8 cellular contexts compared by ENCODE assay signal in the genomic region with DNA sequence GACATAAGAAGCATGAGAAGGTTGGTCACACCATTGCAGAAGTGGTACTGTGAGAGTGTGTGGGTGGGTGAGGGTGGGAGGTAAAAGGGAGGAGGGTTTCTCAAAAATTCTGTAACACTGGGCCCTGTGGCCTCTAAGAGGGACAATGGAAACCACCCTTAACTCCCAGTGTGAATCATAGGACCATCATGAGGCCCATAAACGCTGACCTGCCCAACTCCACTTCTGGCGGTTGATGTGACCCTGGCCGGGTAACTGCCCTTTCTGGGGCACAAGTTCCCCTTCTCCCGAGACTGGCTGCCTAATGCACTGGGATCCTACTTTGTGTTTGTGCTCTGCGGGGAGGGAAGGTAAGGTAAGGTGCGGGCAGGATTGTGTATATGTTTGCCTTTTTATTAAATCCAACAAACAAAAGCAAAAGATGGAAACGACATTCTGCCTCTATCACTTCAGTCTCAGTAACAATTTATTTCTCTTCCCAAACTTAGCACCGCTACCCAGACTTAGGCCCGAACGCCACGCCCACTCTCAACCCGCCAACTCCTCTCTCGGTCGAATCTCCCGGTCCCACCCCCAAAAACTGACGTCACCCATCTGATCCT.
A peak's percentile ranks its signal among the peaks of the same experiment; 100 is the strongest.
DNase-seq lines count a peak whose midpoint lies in the region; ATAC-seq and TF ChIP-seq lines count a peak whose summit lies in the region.

No MANE protein-coding gene starts in this region.

- H3F3A ChIP-seq in SU-DHL-6 (ENCODE audit: insufficient read depth): 0 out of 2 replicates have a peak, but pooled peaks cover 5% of the 10 kb centered on the region

- no peaks in the 10 kb centered on the region for H3K9me3 ChIP-seq in SU-DHL-6 (ENCODE audit: insufficient read depth, low read length)
- no peaks in the 10 kb centered on the region for H3K9me3 ChIP-seq in iPS DF 6.9 (ENCODE audit: control insufficient read depth, insufficient read depth, low read length)

- in situ Hi-C loops in GM13977 (cut with MboI; ENCODE audit: low pct_unique_long_range_greater_than_20kb, low sequenced_read_pairs, unreplicated experiment): no loop called here
- in situ Hi-C loops in astrocyte of the cerebellum (cut with HindIII; ENCODE audit: low sequenced_read_pairs): no loop called here

- H3K9me2 ChIP-seq in SU-DHL-6 (replicated peaks; ENCODE audit: insufficient read depth, low read length): no peaks in the 10 kb centered on the region

- H2AFZ ChIP-seq in SU-DHL-6 (ENCODE audit: low read depth, low read length, severe bottlenecking): peak overlapping the region; percentile 68

- ATAC-seq in HG02763 (IDR thresholded peaks at IDR 0.05; ENCODE audit: unreplicated experiment): peak; percentile 67

- no peaks in the 10 kb centered on the region for H3K79me2 ChIP-seq in SU-DHL-6 (ENCODE audit: insufficient read depth, low read length)

- WGBS in iPS DF 6.9 (ENCODE audit: insufficient coverage, insufficient read length): no CpG with 5 or more reads among the region's 16 CpGs

- H3K4me3 ChIP-seq in SU-DHL-6 (ENCODE audit: insufficient read depth, low read length, poor library complexity, severe bottlenecking) (peak overlapping the region; percentile 84), astrocyte of the cerebellum (ENCODE audit: low read depth, low read length) (peak overlapping the region; percentile 90), iPS DF 6.9 (ENCODE audit: low read length) (peak overlapping the region; percentile 85; the same call in 1 of the 2 replicates), skeletal muscle cell (ENCODE audit: low read depth, low read length) (peak overlapping the region; percentile 92)

- peak overlapping the region; percentile 25 for H3K27ac ChIP-seq in SU-DHL-6 (ENCODE audit: low read depth, low read length)
- H3K27ac ChIP-seq in iPS DF 6.9 (ENCODE audit: low read length): no peak overlapping the region

- H3K4me2 ChIP-seq in SU-DHL-6 (ENCODE audit: low read depth, low read length, poor library complexity, severe bottlenecking): peak overlapping the region; percentile 97

- peak; percentile 90 for DNase-seq in GM13977 (ENCODE audit: low spot score)
- peak; percentile 62 for DNase-seq in NCI-H128 (lab: John Stamatoyannopoulos, UW; ENCODE audit: unreplicated experiment)
- peak; percentile 80 for DNase-seq in astrocyte of the cerebellum (ENCODE audit: low read depth)
- DNase-seq in iPS DF 6.9 (ENCODE audit: low read depth, low spot score): peak; percentile 92
- peak; percentile 70 for DNase-seq in skeletal muscle cell (ENCODE audit: low read depth)
- DNase-seq in inferior parietal cortex (ENCODE audit: extremely low spot score): no peak

- TF ChIP-seq CTCF in GM13977 (IDR thresholded peaks at IDR 0.05; ENCODE audit: extremely low read depth, insufficient read depth, missing control alignments) (no peak), SU-DHL-6 (IDR thresholded peaks at IDR 0.05; ENCODE audit: insufficient read depth, low read length, poor library complexity, severe bottlenecking) (no peak), astrocyte of the cerebellum (IDR thresholded peaks at IDR 0.05; ENCODE audit: low read depth, low read length, missing control alignments) (no peak)

- H4K20me1 ChIP-seq in SU-DHL-6 (ENCODE audit: low read depth, low read length): no peaks in the 10 kb centered on the region

- H3K9ac ChIP-seq in SU-DHL-6 (ENCODE audit: low read length): peak overlapping the region; percentile 70

- H3K36me3 ChIP-seq in SU-DHL-6 (ENCODE audit: low read length): no peaks in the 10 kb centered on the region
- peaks cover 7% of the 10 kb centered on the region; the same call in 1 of the 2 replicates for H3K36me3 ChIP-seq in iPS DF 6.9 (ENCODE audit: control insufficient read depth, insufficient read depth, low read length)

- H3K27me3 ChIP-seq in SU-DHL-6 (ENCODE audit: low read length) (no peaks in the 10 kb centered on the region), iPS DF 6.9 (ENCODE audit: control insufficient read depth, insufficient read depth, low read length) (peaks cover 5% of the 10 kb centered on the region; the same call in 1 of the 2 replicates)

- H3K4me1 ChIP-seq in iPS DF 6.9 (ENCODE audit: control insufficient read depth, insufficient read depth, low read length): peaks cover 3% of the 10 kb centered on the region; the same call in 1 of the 2 replicates
